1 cellular context compared by ENCODE assay signal in genomic region chr12:121713257-121714155, GRCh38.
TF ChIP-seq lines count a peak whose summit lies in the region.

No MANE protein-coding gene starts in this region.

TF ChIP-seq in WTC11, 78 proteins besides CTCF, POLR2A, EP300 and RAD21 (continued from another document):
- TF ChIP-seq, protein P1, sequence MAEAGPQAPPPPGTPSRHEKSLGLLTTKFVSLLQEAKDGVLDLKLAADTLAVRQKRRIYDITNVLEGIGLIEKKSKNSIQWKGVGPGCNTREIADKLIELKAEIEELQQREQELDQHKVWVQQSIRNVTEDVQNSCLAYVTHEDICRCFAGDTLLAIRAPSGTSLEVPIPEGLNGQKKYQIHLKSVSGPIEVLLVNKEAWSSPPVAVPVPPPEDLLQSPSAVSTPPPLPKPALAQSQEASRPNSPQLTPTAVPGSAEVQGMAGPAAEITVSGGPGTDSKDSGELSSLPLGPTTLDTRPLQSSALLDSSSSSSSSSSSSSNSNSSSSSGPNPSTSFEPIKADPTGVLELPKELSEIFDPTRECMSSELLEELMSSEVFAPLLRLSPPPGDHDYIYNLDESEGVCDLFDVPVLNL (CRISPR knock-in tag; IDR thresholded peaks at IDR 0.05; ENCODE audit: borderline replicate concordance, low read depth) = no peak
- TF ChIP-seq ZSCAN18 (CRISPR knock-in tag; IDR thresholded peaks at IDR 0.05) (no peak), TEAD1 (CRISPR knock-in tag; IDR thresholded peaks at IDR 0.05) (no peak), RELA (CRISPR knock-in tag; IDR thresholded peaks at IDR 0.05; ENCODE audit: borderline replicate concordance) (no peak)
TF ChIP-seq in WTC11: peak in this region for 0.
